ENCODE assay signal across 24 cellular contexts in the genomic region with DNA sequence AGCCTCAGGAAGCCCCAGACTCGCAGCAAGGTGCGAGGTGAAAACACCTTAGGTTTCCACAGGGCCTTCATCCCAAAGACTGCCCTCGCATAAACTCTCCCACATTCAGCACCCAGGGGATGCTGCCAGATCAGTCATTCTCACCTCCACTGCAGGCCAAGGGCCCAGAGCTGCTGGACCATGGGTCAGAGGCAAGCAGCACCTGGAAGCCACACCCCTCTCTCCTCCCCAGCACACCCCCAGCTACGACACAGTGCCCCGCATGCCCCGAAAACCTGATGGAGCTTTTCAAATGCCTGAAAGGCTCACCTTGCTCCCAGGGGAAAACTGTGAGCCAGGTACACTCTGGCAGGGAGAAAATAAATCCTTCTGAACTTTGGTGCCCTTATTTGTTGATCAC. TPM values are rescaled to one million over a fixed set of nuclear protein-coding genes. Genes with fewer than 3 reads are reported as not detected.
"Had no signal": no experiment of that assay in that cellular context is flagged by ENCODE, and none has a peak within 500 bp of the region (broad histone marks: within the 10 kb centered on the region; RNA-seq: fewer than 3 reads in every experiment).

No MANE protein-coding gene starts in this region.

- H3K9me3 ChIP-seq: esophagus muscularis mucosa, gastroesophageal sphincter, heart left ventricle, left lung, lower lobe of right lung, ovary, sigmoid colon, stomach, tibial artery had no signal

- H3K27me3 ChIP-seq: esophagus muscularis mucosa, foreskin keratinocyte, gastroesophageal sphincter, heart left ventricle, hepatocyte, left lung, ovary, stomach had no signal

- DNase-seq: dermis blood vessel endothelial cell; effector memory CD4-positive, alpha-beta T cell; foreskin keratinocyte; heart left ventricle; kidney; left lung; lower lobe of right lung; naive thymus-derived CD8-positive, alpha-beta T cell; nephron progenitor cell; occipital lobe; ovary; retina; sigmoid colon; stimulated activated CD4-positive, alpha-beta T cell treated with anti-CD3 and anti-CD28 coated beads, Interleukin-2, amount 100 ng/mL, for 24 hours; stimulated activated CD4-positive, alpha-beta T cell treated with anti-CD3 and anti-CD28 coated beads, Interleukin-4, amount 100 ng/mL, for 24 hours; stimulated activated naive CD4-positive, alpha-beta T cell treated with Interleukin-2 at 50 U/mL for 16 hours; stomach; tibial artery had no signal

- H3K4me3 ChIP-seq: coronary artery, esophagus muscularis mucosa, gastroesophageal sphincter, heart left ventricle, hepatocyte, left lung, lower lobe of right lung, ovary, sigmoid colon, stomach, tibial artery had no signal

- H3K36me3 ChIP-seq: esophagus muscularis mucosa, gastroesophageal sphincter, heart left ventricle, left lung, lower lobe of right lung, ovary, sigmoid colon, stomach, tibial artery had no signal

- FAIRE-seq: endothelial cell of umbilical vein, kidney had no signal

- H3K4me1 ChIP-seq: esophagus muscularis mucosa, foreskin keratinocyte, gastroesophageal sphincter, left lung, lower lobe of right lung, sigmoid colon, tibial artery had no signal

- H3K4me2 ChIP-seq: hepatocyte had no signal

- H2AFZ ChIP-seq: hepatocyte had no signal

- H3K27ac ChIP-seq: coronary artery, esophagus muscularis mucosa, foreskin keratinocyte, gastroesophageal sphincter, hepatocyte, left lung, lower lobe of right lung, ovary, sigmoid colon, stomach, tibial artery had no signal

- H3K79me2 ChIP-seq: hepatocyte had no signal

- ATAC-seq: foreskin keratinocyte; gastroesophageal sphincter; left lung; naive thymus-derived CD8-positive, alpha-beta T cell had no signal

RNA-seq across cellular contexts. Expression of a gene that starts 31.9 kb away (rescaled TPM):
- total RNA-seq: fibroblast of lung, foreskin keratinocyte had no signal
- polyA plus RNA-seq: fibroblast of lung, foreskin keratinocyte had no signal
